24 cellular contexts compared by ENCODE assay signal in the genomic region with DNA sequence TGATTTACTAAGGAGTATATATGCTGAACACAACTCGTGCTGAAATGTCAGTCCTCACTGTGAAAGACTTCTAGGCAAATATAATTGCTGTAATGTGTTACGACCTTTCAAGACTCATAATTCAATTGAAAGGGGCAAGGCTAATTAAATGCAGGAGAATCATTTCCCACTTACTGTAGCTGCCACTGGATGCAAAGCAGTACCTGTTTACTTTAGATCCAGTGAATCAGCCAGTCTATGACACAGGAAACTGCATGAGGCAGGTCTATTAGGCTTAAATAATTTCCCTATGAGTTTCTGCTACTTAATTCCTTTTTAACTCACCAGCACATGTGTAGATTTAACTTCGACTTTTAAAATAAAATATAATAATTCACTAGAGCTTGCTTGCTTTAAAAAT.
DNase-seq lines count a peak whose midpoint lies in the region; TF ChIP-seq lines count a peak whose summit lies in the region.
"Had no signal": no experiment of that assay in that cellular context is flagged by ENCODE, and none has a peak within 500 bp of the region (broad histone marks: within the 10 kb centered on the region; RNA-seq: fewer than 3 reads in every experiment).

No MANE protein-coding gene starts in this region.

- H3K36me3 ChIP-seq in tibial nerve: no peaks in the 10 kb centered on the region
- H3K36me3 ChIP-seq: esophagus squamous epithelium, right lobe of liver, upper lobe of left lung, WERI-Rb-1 had no signal

- H3K9me3 ChIP-seq in tibial nerve: no peaks in the 10 kb centered on the region
- H3K9me3 ChIP-seq: esophagus squamous epithelium, right lobe of liver, upper lobe of left lung had no signal

- POLR2A ChIA-PET in RWPE1 (lab: Yijun Ruan, JAX; ENCODE audit: low non-redundant PET): interaction anchor here (0.6 kb wide), 1 partner anchor 158 kb away, joined by 4 read pairs; no protein-coding TSS in a partner anchor

- no peaks in the 10 kb centered on the region for H3K27me3 ChIP-seq in tibial nerve
- H3K27me3 ChIP-seq: esophagus squamous epithelium, right lobe of liver, upper lobe of left lung had no signal

- 44 to 48% methylated on average over 3 of the region's 3 CpGs for WGBS in tibial nerve, 2 donors

- no peak overlapping the region for H3K4me3 ChIP-seq in tibial nerve
- H3K4me3 ChIP-seq: esophagus squamous epithelium, K562, right lobe of liver, upper lobe of left lung had no signal

- DNase-seq in DMS79 treated with DMSO at 0.1 percent for 48 hours (lab: John Stamatoyannopoulos, UW) (peak; percentile 77), NCI-H1105 treated with DMSO at 0.1 percent for 48 hours (lab: John Stamatoyannopoulos, UW) (peak; percentile 75), NCI-H774 (lab: John Stamatoyannopoulos, UW) (peak; percentile 13), kidney glomerular epithelial cell (lab: John Stamatoyannopoulos, UW) (peak; percentile 12), tibial nerve (ENCODE audit: low spot score in 2 of 2) (no peak), RWPE1 (ENCODE audit: low spot score) (no peak), NCI-H2107 (lab: John Stamatoyannopoulos, UW) (no peak)
- DNase-seq: activated CD4-positive, alpha-beta T cell treated with anti-CD3 and anti-CD28 coated beads for 48 hours; activated CD8-positive, alpha-beta memory T cell treated with anti-CD3 and anti-CD28 coated beads for 24 hours; activated gamma-delta T cell; activated naive CD8-positive, alpha-beta T cell treated with anti-CD3 and anti-CD28 coated beads, Interleukin-2, amount 50 U/mL, for 24 hours; activated T-cell treated with anti-CD3 and anti-CD28 coated beads, Interleukin-2, amount 50 U/mL, for 1 hour; EL; esophagus squamous epithelium; foreskin melanocyte; left colon; mesenchymal stem cell; NCI-H2029; right lobe of liver; stimulated activated CD4-positive, alpha-beta T cell treated with anti-CD3 and anti-CD28 coated beads, Interleukin-2, amount 100 ng/mL, for 48 hours; T1000; upper lobe of left lung; WERI-Rb-1 had no signal

- no peak for TF ChIP-seq POLR2A in tibial nerve (IDR thresholded peaks at IDR 0.05)

- TF ChIP-seq CTCF in tibial nerve (IDR thresholded peaks at IDR 0.05) (no peak), RWPE1 (conservative IDR thresholded peaks at IDR 0.05; ENCODE audit: low read depth) (no peak)

- CTCF ChIA-PET in RWPE1 (lab: Yijun Ruan, JAX): interaction anchor here (0.5 kb wide), 1 partner anchor 125 kb away, joined by 3 read pairs; no protein-coding TSS in a partner anchor

- H3K27ac ChIP-seq in tibial nerve (no peak overlapping the region), RWPE1 (no peak overlapping the region)
- H3K27ac ChIP-seq: esophagus squamous epithelium, right lobe of liver, upper lobe of left lung, WERI-Rb-1 had no signal

- TF ChIP-seq EP300 in tibial nerve (IDR thresholded peaks at IDR 0.05): no peak

- no peaks in the 10 kb centered on the region for H3K4me1 ChIP-seq in tibial nerve
- H3K4me1 ChIP-seq: esophagus squamous epithelium, right lobe of liver, upper lobe of left lung had no signal

Comparison
In these comparisons a context has a peak if more than half of its experiments do, and no peak if none do; other contexts are left out.
1. DNase-seq: peak in DMS79 treated with DMSO at 0.1 percent for 48 hours (single experiment), NCI-H1105 treated with DMSO at 0.1 percent for 48 hours (single experiment), NCI-H774 (single experiment) and kidney glomerular epithelial cell (single experiment); none in tibial nerve (0 of 2), RWPE1 (single experiment) and NCI-H2107 (single experiment).